ENCODE assay signal across 1 cellular context in genomic region chr20:31678389-31679356, GRCh38.
A peak's percentile ranks its signal among the peaks of the same experiment; 100 is the strongest.
TF ChIP-seq lines count a peak whose summit lies in the region.

No MANE protein-coding gene starts in this region.

TF ChIP-seq in HepG2, 621 proteins besides CTCF, POLR2A, EP300 and RAD21 (continued from another document and continues in another):
- peak; percentile 30; the same call in 1 of the 2 replicates for TF ChIP-seq TFDP2 (CRISPR knock-in tag; IDR thresholded peaks at IDR 0.05)
- no peak; the same call in 1 of the 2 replicates for TF ChIP-seq GLI4 (CRISPR knock-in tag; IDR thresholded peaks at IDR 0.05; ENCODE audit: borderline replicate concordance)
- TF ChIP-seq PTBP1 (IDR thresholded peaks at IDR 0.05; ENCODE audit: low read depth, low read length, poor library complexity, severe bottlenecking), result no peak
- no peak for TF ChIP-seq ZC3H13 (CRISPR knock-in tag; IDR thresholded peaks at IDR 0.05)
- no peak for TF ChIP-seq FOXC1 (CRISPR knock-in tag; IDR thresholded peaks at IDR 0.05; ENCODE audit: borderline replicate concordance)
- TF ChIP-seq BCL3 (CRISPR knock-in tag; IDR thresholded peaks at IDR 0.05), result peak; percentile 34; the same call in 1 of the 2 replicates
- no peak for TF ChIP-seq AGO1 (IDR thresholded peaks at IDR 0.05; ENCODE audit: low read depth, low read length, poor library complexity, severe bottlenecking)
- no peak for TF ChIP-seq SP2 (CRISPR knock-in tag; IDR thresholded peaks at IDR 0.05)
- peak; percentile 49; the same call in 1 of the 2 replicates for TF ChIP-seq ZNF318 (CRISPR knock-in tag; IDR thresholded peaks at IDR 0.05)
- no peak for TF ChIP-seq ZBTB42 (CRISPR knock-in tag; IDR thresholded peaks at IDR 0.05)
- no peak for TF ChIP-seq ERF (CRISPR knock-in tag; IDR thresholded peaks at IDR 0.05)
- no peak for TF ChIP-seq FOSL1 (CRISPR knock-in tag; IDR thresholded peaks at IDR 0.05; ENCODE audit: borderline replicate concordance)
- TF ChIP-seq ZNF224 (CRISPR knock-in tag; IDR thresholded peaks at IDR 0.05), result peak; percentile 61; the same call in 1 of the 2 replicates
- no peak for TF ChIP-seq NCOA5 (CRISPR knock-in tag; IDR thresholded peaks at IDR 0.05)
- TF ChIP-seq ZSCAN20 (CRISPR knock-in tag; IDR thresholded peaks at IDR 0.05; ENCODE audit: borderline replicate concordance), result no peak
- no peak for TF ChIP-seq ZNF33B (CRISPR knock-in tag; IDR thresholded peaks at IDR 0.05)
- no peak for TF ChIP-seq ZBTB39 (CRISPR knock-in tag; IDR thresholded peaks at IDR 0.05)
- no peak for TF ChIP-seq ZBTB25 (CRISPR knock-in tag; IDR thresholded peaks at IDR 0.05)
- peak in 1 of 2 experiments; percentile 42; a peak in 1 of 4 replicates for TF ChIP-seq HMGXB4 (CRISPR knock-in tag; IDR thresholded peaks at IDR 0.05; ENCODE audit: borderline replicate concordance in 1 of 2, low read depth in 1 of 2)
- no peak for TF ChIP-seq SRSF9 (IDR thresholded peaks at IDR 0.05; ENCODE audit: borderline replicate concordance, insufficient read depth, low read depth, low read length, poor library complexity, severe bottlenecking)
- TF ChIP-seq CAMTA2 (CRISPR knock-in tag; IDR thresholded peaks at IDR 0.05; ENCODE audit: borderline replicate concordance), result no peak
- TF ChIP-seq CBFB (CRISPR knock-in tag; IDR thresholded peaks at IDR 0.05), result no peak; the same call in 1 of the 2 replicates
- no peak for TF ChIP-seq HOXA5 (CRISPR knock-in tag; IDR thresholded peaks at IDR 0.05)
- no peak for TF ChIP-seq PAF1 (CRISPR knock-in tag; IDR thresholded peaks at IDR 0.05)
- no peak for TF ChIP-seq TOE1 (CRISPR knock-in tag; IDR thresholded peaks at IDR 0.05)
- TF ChIP-seq ZNF382 (CRISPR knock-in tag; IDR thresholded peaks at IDR 0.05; ENCODE audit: borderline replicate concordance), result no peak
- no peak for TF ChIP-seq GATAD1 (CRISPR knock-in tag; IDR thresholded peaks at IDR 0.05)
- no peak for TF ChIP-seq HNF1A (IDR thresholded peaks at IDR 0.05; ENCODE audit: low read depth)
- peak; percentile 52; the same call in 1 of the 2 replicates for TF ChIP-seq HNF1A (CRISPR knock-in tag; IDR thresholded peaks at IDR 0.05; ENCODE audit: borderline replicate concordance)
- TF ChIP-seq ZNF232 (CRISPR knock-in tag; IDR thresholded peaks at IDR 0.05; ENCODE audit: borderline replicate concordance), result no peak
- no peak for TF ChIP-seq ZNF30 (CRISPR knock-in tag; IDR thresholded peaks at IDR 0.05)
- TF ChIP-seq BRCA1 (CRISPR knock-in tag; IDR thresholded peaks at IDR 0.05), result no peak
- TF ChIP-seq TCF12 (IDR thresholded peaks at IDR 0.05), result no peak
- no peak for TF ChIP-seq TCF12 (CRISPR knock-in tag; IDR thresholded peaks at IDR 0.05)
- TF ChIP-seq GATA4 (IDR thresholded peaks at IDR 0.05; ENCODE audit: borderline replicate concordance, low read depth), result peak; percentile 76; the same call in 1 of the 2 replicates
- TF ChIP-seq EHMT2 (IDR thresholded peaks at IDR 0.05; ENCODE audit: borderline replicate concordance, low read depth, low read length), result no peak
- 0 out of 2 replicates have a peak, but pooled peaks have one; percentile 14 for TF ChIP-seq IKZF5 (CRISPR knock-in tag; IDR thresholded peaks at IDR 0.05)
- TF ChIP-seq ZNF446 (CRISPR knock-in tag; IDR thresholded peaks at IDR 0.05), result peak; percentile 36; the same call in 1 of the 2 replicates
- TF ChIP-seq ZNF83 (CRISPR knock-in tag; IDR thresholded peaks at IDR 0.05; ENCODE audit: borderline replicate concordance), result 0 out of 2 replicates have a peak, but pooled peaks have one; percentile 58
- no peak for TF ChIP-seq ZNF598 (CRISPR knock-in tag; IDR thresholded peaks at IDR 0.05; ENCODE audit: borderline replicate concordance)
- TF ChIP-seq ESRRA (CRISPR knock-in tag; IDR thresholded peaks at IDR 0.05; ENCODE audit: low read depth), result no peak; the same call in 1 of the 2 replicates
